Comparison of ENCODE assay signal across 16 cellular contexts in the genomic region with DNA sequence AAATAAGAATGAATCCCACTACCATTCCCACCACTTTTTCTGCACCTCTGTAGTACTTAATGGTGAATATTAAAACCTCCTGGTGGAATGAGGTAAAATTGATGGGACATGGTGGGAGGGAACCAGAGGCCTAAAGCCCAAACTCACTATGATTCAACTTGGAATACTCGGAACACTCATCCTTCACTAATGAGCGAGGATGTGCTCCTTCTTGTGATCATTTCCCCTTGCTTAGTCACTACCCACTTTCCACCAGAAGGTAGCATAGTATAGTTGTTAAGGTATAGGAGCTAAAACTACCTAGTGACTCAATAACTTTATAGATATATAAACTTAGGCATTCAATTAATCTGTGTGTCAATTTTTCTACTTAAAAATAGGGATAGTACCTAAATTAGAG.
"Had no signal": no experiment of that assay in that cellular context is flagged by ENCODE, and none has a peak within 500 bp of the region (broad histone marks: within the 10 kb centered on the region; RNA-seq: fewer than 3 reads in every experiment).

No MANE protein-coding gene starts in this region.

- DNase-seq: activated CD4-positive, alpha-beta T cell treated with anti-CD3 and anti-CD28 coated beads, Interleukin-2, amount 10 ng/mL, durations not matched to agents 24 days and 14 days; activated CD4-positive, CD25-positive, alpha-beta regulatory T cell; activated CD8-positive, alpha-beta memory T cell treated with anti-CD3 and anti-CD28 coated beads, Interleukin-2, amount 50 U/mL, for 4 hours; activated CD8-positive, alpha-beta T cell treated with anti-CD3 and anti-CD28 coated beads, Interleukin-2, amount 10 ng/mL, durations not matched to agents 7 days and 5 days; activated gamma-delta T cell; activated T-cell treated with anti-CD3 and anti-CD28 coated beads, Interleukin-2, amount 50 U/mL, for 48 hours; amniotic stem cell; body of pancreas; cortex of kidney; effector CD4-positive, alpha-beta T cell; gastrocnemius medialis; pancreas; stimulated activated CD4-positive, alpha-beta T cell treated with anti-CD3 and anti-CD28 coated beads, Interleukin-1b, Interleukin-23, amount 100 ng/mL, for 48 hours; stimulated activated naive CD8-positive, alpha-beta T cell treated with anti-CD3 and anti-CD28 coated beads, Interleukin-15, amount 100 ng/mL, for 72 hours had no signal

- H3K36me3 ChIP-seq: gastrocnemius medialis, pancreas had no signal

- H3K9me3 Mint-ChIP-seq: activated CD4-positive, alpha-beta T cell treated with anti-CD3 and anti-CD28 coated beads, Interleukin-2, amount 10 ng/mL, durations not matched to agents 24 days and 14 days; type B pancreatic cell had no signal

- H3K4me1 ChIP-seq: body of pancreas, gastrocnemius medialis, pancreas had no signal

- H3K27me3 ChIP-seq: body of pancreas, gastrocnemius medialis, pancreas had no signal

- H3K27ac Mint-ChIP-seq: activated CD4-positive, alpha-beta T cell treated with anti-CD3 and anti-CD28 coated beads, Interleukin-2, amount 10 ng/mL, durations not matched to agents 24 days and 14 days; activated CD8-positive, alpha-beta T cell treated with anti-CD3 and anti-CD28 coated beads, Interleukin-2, amount 10 ng/mL, durations not matched to agents 7 days and 5 days; activated naive CD4-positive, alpha-beta T cell treated with anti-CD3 and anti-CD28 coated beads, Interleukin-2, amount 50 U/mL, for 72 hours; stimulated activated naive CD8-positive, alpha-beta T cell treated with anti-CD3 and anti-CD28 coated beads, Interleukin-15, amount 100 ng/mL, for 72 hours; type B pancreatic cell had no signal

- H3K27ac ChIP-seq: body of pancreas, gastrocnemius medialis, pancreas had no signal

- H3K4me1 Mint-ChIP-seq: activated CD4-positive, alpha-beta T cell treated with anti-CD3 and anti-CD28 coated beads, Interleukin-2, amount 10 ng/mL, durations not matched to agents 24 days and 14 days; stimulated activated naive CD8-positive, alpha-beta T cell treated with anti-CD3 and anti-CD28 coated beads, Interleukin-15, amount 100 ng/mL, for 72 hours had no signal

- H3K27me3 Mint-ChIP-seq: activated CD4-positive, alpha-beta T cell treated with anti-CD3 and anti-CD28 coated beads, Interleukin-2, amount 10 ng/mL, durations not matched to agents 24 days and 14 days had no signal

- H3K9me3 ChIP-seq: body of pancreas, gastrocnemius medialis had no signal

- H3K4me3 Mint-ChIP-seq: activated CD4-positive, alpha-beta T cell treated with anti-CD3 and anti-CD28 coated beads, Interleukin-2, amount 10 ng/mL, durations not matched to agents 24 days and 14 days; activated CD8-positive, alpha-beta T cell treated with anti-CD3 and anti-CD28 coated beads, Interleukin-2, amount 10 ng/mL, durations not matched to agents 7 days and 5 days; stimulated activated naive CD8-positive, alpha-beta T cell treated with anti-CD3 and anti-CD28 coated beads, Interleukin-15, amount 100 ng/mL, for 72 hours; type B pancreatic cell had no signal

- H3K4me3 ChIP-seq: body of pancreas, gastrocnemius medialis, pancreas had no signal

- H3K36me3 Mint-ChIP-seq: type B pancreatic cell had no signal
